Comparison of ENCODE assay signal across 7 cellular contexts in genomic region chr2:175414872-175415487, GRCh38.
DNase-seq lines count a peak whose midpoint lies in the region; ATAC-seq and TF ChIP-seq lines count a peak whose summit lies in the region.

No MANE protein-coding gene starts in this region.

- no peaks in the 10 kb centered on the region for H4K20me1 ChIP-seq in OCI-LY3 (ENCODE audit: insufficient read depth, low read length)

- H3K27ac ChIP-seq in OCI-LY3 (ENCODE audit: low read length): no peak overlapping the region
- H3K27ac ChIP-seq in dorsolateral prefrontal cortex: no peak overlapping the region
- H3K27ac ChIP-seq in lung (ENCODE audit: low read depth in 1 of 2, low read length in 1 of 2): no peak overlapping the region

- no peak overlapping the region for H3K27ac Mint-ChIP-seq in activated naive CD8-positive, alpha-beta T cell treated with anti-CD3 and anti-CD28 coated beads, Interleukin-2, amount 50 U/mL, for 24 hours

- no peaks in the 10 kb centered on the region for H3K4me1 ChIP-seq in OCI-LY3 (ENCODE audit: low read length)
- H3K4me1 ChIP-seq in lung (ENCODE audit: control insufficient read depth in 2 of 2, insufficient read depth in 2 of 2, low read length in 2 of 2): no peaks in the 10 kb centered on the region

- H3K27me3 ChIP-seq in OCI-LY3 (ENCODE audit: low read depth, low read length) (no peaks in the 10 kb centered on the region), dorsolateral prefrontal cortex (peaks cover 0 to 17% (median 0%) of the 10 kb centered on the region in 45 donors), lung (ENCODE audit: control insufficient read depth, insufficient read depth) (no peaks in the 10 kb centered on the region)

- no peak overlapping the region for H3K9ac ChIP-seq in OCI-LY3 (ENCODE audit: low read length)

- peaks cover 4% of the 10 kb centered on the region for H3K27me3 Mint-ChIP-seq in activated naive CD8-positive, alpha-beta T cell treated with anti-CD3 and anti-CD28 coated beads, Interleukin-2, amount 50 U/mL, for 24 hours

- H3K4me1 Mint-ChIP-seq in activated naive CD8-positive, alpha-beta T cell treated with anti-CD3 and anti-CD28 coated beads, Interleukin-2, amount 50 U/mL, for 24 hours: no peaks in the 10 kb centered on the region

- H3K4me3 ChIP-seq in OCI-LY3 (ENCODE audit: low read length) (no peak overlapping the region), dorsolateral prefrontal cortex (no peak overlapping the region), lung (no peak overlapping the region)

- H3K9me3 ChIP-seq in OCI-LY3 (ENCODE audit: insufficient read depth, low read length) (no peaks in the 10 kb centered on the region), lung (ENCODE audit: control insufficient read depth in 2 of 2, insufficient read depth in 1 of 2, low read length in 1 of 2) (no peaks in the 10 kb centered on the region)

- peak; percentile 72 for ATAC-seq in HG03571 (IDR thresholded peaks at IDR 0.05; ENCODE audit: unreplicated experiment)
- peak; percentile 62 for ATAC-seq in lung (ENCODE audit: insufficient read depth, low FRiP score)
- no peak for ATAC-seq in HG02870 (IDR thresholded peaks at IDR 0.05; ENCODE audit: unreplicated experiment)
- no peak for ATAC-seq in activated naive CD8-positive, alpha-beta T cell treated with anti-CD3 and anti-CD28 coated beads, Interleukin-2, amount 50 U/mL, for 24 hours

- 37 to 38% methylated on average over 3 of the region's 3 CpGs for WGBS in lung, 2 donors

- H3K9me3 Mint-ChIP-seq in activated naive CD8-positive, alpha-beta T cell treated with anti-CD3 and anti-CD28 coated beads, Interleukin-2, amount 50 U/mL, for 24 hours: no peaks in the 10 kb centered on the region

- H3K4me2 ChIP-seq in OCI-LY3 (ENCODE audit: low read length): no peak overlapping the region

- intact Hi-C loops in dorsolateral prefrontal cortex (cut with DNase I): no loop called here

- H3K36me3 Mint-ChIP-seq in activated naive CD8-positive, alpha-beta T cell treated with anti-CD3 and anti-CD28 coated beads, Interleukin-2, amount 50 U/mL, for 24 hours (ENCODE audit: low read depth): no peaks in the 10 kb centered on the region

- no peaks in the 10 kb centered on the region for H3K79me2 ChIP-seq in OCI-LY3 (ENCODE audit: low read length)

- H3K36me3 ChIP-seq in OCI-LY3 (replicated peaks; ENCODE audit: low read depth, low read length) (no peaks in the 10 kb centered on the region), lung (ENCODE audit: control insufficient read depth in 2 of 2, insufficient read depth in 2 of 2, low read length in 2 of 2) (no peaks in the 10 kb centered on the region)

- H3K4me3 Mint-ChIP-seq in activated naive CD8-positive, alpha-beta T cell treated with anti-CD3 and anti-CD28 coated beads, Interleukin-2, amount 50 U/mL, for 24 hours: no peak overlapping the region

- TF ChIP-seq CTCF in OCI-LY3 (IDR thresholded peaks at IDR 0.05; ENCODE audit: low read depth, low read length) (peak; percentile 80), dorsolateral prefrontal cortex (IDR thresholded peaks at IDR 0.05 in 54 of 56, conservative IDR thresholded peaks at IDR 0.05 in 2 of 56; ENCODE audit: low read depth in 1 of 56, partially characterized antibody in 56 of 56) (peak in 51 of 56 donors; percentile 23 to 68 (median 49)), lung (IDR thresholded peaks at IDR 0.05; ENCODE audit: control extremely low read depth, extremely low read depth) (no peak)

- H2AFZ ChIP-seq in OCI-LY3 (ENCODE audit: low read depth, low read length): no peak overlapping the region

- DNase-seq in GM04504 (ENCODE audit: low read depth) (peak; percentile 52), dorsolateral prefrontal cortex (peak in 2 of 10 donors; percentile 19 to 35), lung (ENCODE audit: low spot score) (peak; percentile 58)
- no peak for DNase-seq in activated naive CD8-positive, alpha-beta T cell treated with anti-CD3 and anti-CD28 coated beads, Interleukin-2, amount 50 U/mL, for 24 hours

Comparison
In these comparisons a context has a peak if more than half of its experiments do, and no peak if none do; other contexts are left out.
1. ATAC-seq: peak in HG03571 (single experiment) and lung (single experiment); none in HG02870 (single experiment) and activated naive CD8-positive, alpha-beta T cell treated with anti-CD3 and anti-CD28 coated beads, Interleukin-2, amount 50 U/mL, for 24 hours (single experiment).